18 cellular contexts compared by ENCODE assay signal in the genomic region with DNA sequence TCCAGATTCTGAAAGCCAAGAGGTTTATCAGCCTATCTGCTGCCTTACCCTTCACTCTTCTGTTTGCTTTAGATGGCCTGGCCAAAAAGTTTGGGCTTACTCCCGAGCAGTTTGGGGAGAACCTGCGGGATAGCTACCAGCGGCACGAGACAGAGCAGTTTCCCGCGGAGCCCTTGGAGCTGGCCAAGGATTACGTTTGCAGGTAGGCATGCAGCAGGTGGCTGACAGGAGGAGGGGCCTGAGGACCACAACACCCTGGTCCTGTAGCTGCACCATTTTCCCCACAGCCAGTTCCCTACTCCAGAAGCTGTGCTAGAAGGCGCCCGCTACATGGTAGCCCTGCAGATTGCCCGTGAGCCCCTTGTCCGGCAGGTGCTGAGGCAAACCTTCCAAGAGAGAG. TPM values are rescaled to one million over a fixed set of nuclear protein-coding genes. Genes with fewer than 3 reads are reported as not detected.
DNase-seq lines count a peak whose midpoint lies in the region; ATAC-seq and TF ChIP-seq lines count a peak whose summit lies in the region.
"Had no signal": no experiment of that assay in that cellular context is flagged by ENCODE, and none has a peak within 500 bp of the region (broad histone marks: within the 10 kb centered on the region; RNA-seq: fewer than 3 reads in every experiment).

No MANE protein-coding gene starts in this region.

- no peak for TF ChIP-seq EP300 in Ishikawa (IDR thresholded peaks at IDR 0.05; ENCODE audit: borderline replicate concordance)

- H3K79me1 ChIP-seq in neuronal stem cell (ENCODE audit: low read depth, low read length) = peaks cover 2% of the 10 kb centered on the region

- BruUV-seq in HCT116 (replicated peaks; lab: Mats Ljungman, UMichigan) = TSS peak; percentile 19

- H3K27me3 Mint-ChIP-seq in endothelial cell (ENCODE audit: unreplicated experiment) = peaks cover 6% of the 10 kb centered on the region
- H3K27me3 Mint-ChIP-seq: CD4-positive, CD25-positive, alpha-beta regulatory T cell; CD8-positive, alpha-beta memory T cell; IgD-negative memory B cell had no signal

- H3K4me1 ChIP-seq in HCT116 (ENCODE audit: control insufficient read depth in 1 of 2, insufficient read depth in 2 of 2, low read length in 2 of 2) (no peaks in the 10 kb centered on the region), neuronal stem cell (ENCODE audit: control insufficient read depth in 2 of 2, insufficient read depth in 1 of 2, low read depth in 1 of 2, low read length in 2 of 2) (no peaks in the 10 kb centered on the region), lower lobe of right lung (no peaks in the 10 kb centered on the region)

- TF ChIP-seq POLR2A in HCT116 (IDR thresholded peaks at IDR 0.05; ENCODE audit: borderline replicate concordance, extremely low read depth, insufficient read depth, insufficient read length) = no peak

- TF ChIP-seq CTCF in HCT116 (IDR thresholded peaks at IDR 0.05 in 2 of 3, conservative IDR thresholded peaks at IDR 0.05 in 1 of 3; ENCODE audit: borderline replicate concordance in 1 of 3, insufficient read depth in 1 of 3, low read depth in 2 of 3, low read length in 2 of 3) (no peak), endothelial cell (IDR thresholded peaks at IDR 0.05; ENCODE audit: unreplicated experiment) (no peak), lower lobe of right lung (IDR thresholded peaks at IDR 0.05) (no peak)

- H3K27ac ChIP-seq in HCT116 (ENCODE audit: low read depth, low read length) (no peak overlapping the region), neuronal stem cell (replicated peaks; ENCODE audit: low read length) (no peak overlapping the region), lower lobe of right lung (no peak overlapping the region)

- H2AK5ac ChIP-seq in neuronal stem cell (ENCODE audit: low read depth, low read length) = no peak overlapping the region

- no peak overlapping the region for H2BK120ac ChIP-seq in neuronal stem cell (ENCODE audit: low read depth, low read length)

- H3K9ac ChIP-seq in HCT116 (ENCODE audit: low read length) (no peak overlapping the region), neuronal stem cell (ENCODE audit: low read depth, low read length, poor library complexity) (no peak overlapping the region)

- H4K20me1 ChIP-seq in HCT116 (ENCODE audit: insufficient read depth) = no peaks in the 10 kb centered on the region

- H2BK5ac ChIP-seq in neuronal stem cell (ENCODE audit: low read length) = no peak overlapping the region

- H3K27me3 ChIP-seq in HCT116 (ENCODE audit: insufficient read depth, low read length) (no peaks in the 10 kb centered on the region), neuronal stem cell (ENCODE audit: control insufficient read depth in 3 of 3, insufficient read depth in 3 of 3, low read depth in 1 of 3, low read length in 3 of 3) (no peaks in the 10 kb centered on the region), lower lobe of right lung (ENCODE audit: low read depth) (no peaks in the 10 kb centered on the region)
- H3K27me3 ChIP-seq: BE2C had no signal

- peaks cover 54% of the 10 kb centered on the region for H3K36me3 Mint-ChIP-seq in endothelial cell (ENCODE audit: low read depth, unreplicated experiment)

- no peak overlapping the region for H3K4me2 ChIP-seq in HCT116 (ENCODE audit: low read length)
- H3K4me2 ChIP-seq in neuronal stem cell (ENCODE audit: insufficient read depth, low read length, poor library complexity, severe bottlenecking) = no peak overlapping the region

- peaks cover 7% of the 10 kb centered on the region for H3K4me1 Mint-ChIP-seq in endothelial cell (ENCODE audit: unreplicated experiment)
- H3K4me1 Mint-ChIP-seq: CD8-positive, alpha-beta memory T cell; IgD-negative memory B cell had no signal

- H4K8ac ChIP-seq in neuronal stem cell (ENCODE audit: low read depth, low read length) = no peak overlapping the region

- H3K4me3 ChIP-seq in HCT116 (replicated peaks in 1 of 2; ENCODE audit: low read depth in 1 of 2, low read length in 2 of 2) = no peak overlapping the region
- no peak overlapping the region for H3K4me3 ChIP-seq in neuronal stem cell (ENCODE audit: low read length in 2 of 2)
- no peak overlapping the region for H3K4me3 ChIP-seq in lower lobe of right lung

- CTCF ChIA-PET in HCT116 (lab: Charles Lee) = no interaction called here

- no peak overlapping the region for H3K14ac ChIP-seq in neuronal stem cell (ENCODE audit: low read length)

- ATAC-seq in HCT116 (no peak), lower lobe of right lung (no peak), GM19463 (IDR thresholded peaks at IDR 0.05; ENCODE audit: unreplicated experiment) (no peak)
- ATAC-seq: HepG2 had no signal

- TF ChIP-seq RAD21 in HCT116 (IDR thresholded peaks at IDR 0.05; ENCODE audit: low read depth) (no peak), Ishikawa (IDR thresholded peaks at IDR 0.05; ENCODE audit: low read depth) (no peak)

- no peak overlapping the region for H2BK12ac ChIP-seq in neuronal stem cell (ENCODE audit: low read length)

- peak overlapping the region; percentile 35 for H3K23ac ChIP-seq in neuronal stem cell (ENCODE audit: low read depth, low read length, poor library complexity)

- H2AFZ ChIP-seq in HCT116 (ENCODE audit: low read depth, low read length, poor library complexity, severe bottlenecking) (no peak overlapping the region), neuronal stem cell (ENCODE audit: low read length) (no peak overlapping the region)

- RAD21 ChIA-PET in HCT116 (lab: Charles Lee; ENCODE audit: low non-redundant PET in 1 of 2, low total read pairs in 2 of 2, uncharacterized antibody in 2 of 2, unreplicated experiment in 2 of 2) = no interaction called here

- POLR2A ChIA-PET in HCT116 (lab: Charles Lee) = interaction anchor here (1.2 to 1.4 kb wide), 2 partner anchors 9 to 21 kb away, joined by 3 to 4 read pairs; a partner anchor contains a TSS

- H3K4ac ChIP-seq in neuronal stem cell (ENCODE audit: low read length) = no peak overlapping the region

- H3K18ac ChIP-seq in neuronal stem cell (ENCODE audit: low read length) = no peak overlapping the region

- no peak for DNase-seq in HCT116 (ENCODE audit: low read depth, low spot score)
- no peak for DNase-seq in endothelial cell (ENCODE audit: low spot score)
- no peak for DNase-seq in neuronal stem cell (ENCODE audit: low spot score)
- no peak for DNase-seq in lower lobe of right lung
- no peak for DNase-seq in NCI-H69 (lab: John Stamatoyannopoulos, UW)
- DNase-seq in activated CD4-positive, alpha-beta T cell treated with anti-CD3 and anti-CD28 coated beads for 4 hours = no peak
- DNase-seq: ACHN; BE2C; C1 segment of cervical spinal cord; CD4-positive, CD25-positive, alpha-beta regulatory T cell; CD8-positive, alpha-beta memory T cell; COR-L47; GOT3; H7 had no signal

- no peak overlapping the region for H2BK15ac ChIP-seq in neuronal stem cell (ENCODE audit: low read length)

- H3K9me3 Mint-ChIP-seq in endothelial cell (ENCODE audit: unreplicated experiment) = no peaks in the 10 kb centered on the region
- H3K9me3 Mint-ChIP-seq: CD4-positive, CD25-positive, alpha-beta regulatory T cell; CD8-positive, alpha-beta memory T cell; IgD-negative memory B cell had no signal

- H3K36me3 ChIP-seq in HCT116 (ENCODE audit: control insufficient read depth in 1 of 2, insufficient read depth in 2 of 2, low read length in 2 of 2) (peaks cover 73 to 74% of the 10 kb centered on the region in 2 experiments), neuronal stem cell (replicated peaks in 1 of 2; ENCODE audit: control insufficient read depth in 2 of 2, insufficient read depth in 2 of 2, low read length in 2 of 2) (peaks cover 65 to 93% of the 10 kb centered on the region in 2 donors), lower lobe of right lung (peaks cover 100% of the 10 kb centered on the region)

- H3K27ac Mint-ChIP-seq in endothelial cell (ENCODE audit: unreplicated experiment) = no peak overlapping the region

- intact Hi-C loops in HCT116 (cut with micrococcal nuclease) (no loop called here), lower lobe of right lung (cut with DNase I) (no loop called here)

- no CpG with 5 or more reads among the region's 11 CpGs for WGBS in neuronal stem cell (ENCODE audit: extremely low coverage in 2 of 2, insufficient read length in 2 of 2, insufficient replicate concordance in 1 of 2), 2 donors

- H4K91ac ChIP-seq in neuronal stem cell (ENCODE audit: low read depth, low read length, poor library complexity) = no peak overlapping the region

- H3K4me3 Mint-ChIP-seq in endothelial cell (ENCODE audit: unreplicated experiment) = peak overlapping the region; percentile 65
- H3K4me3 Mint-ChIP-seq: CD4-positive, CD25-positive, alpha-beta regulatory T cell; IgD-negative memory B cell had no signal

- H3K9me2 ChIP-seq in HCT116 (ENCODE audit: insufficient read depth) = no peaks in the 10 kb centered on the region

- no peaks in the 10 kb centered on the region for H3K79me2 ChIP-seq in HCT116 (ENCODE audit: insufficient read depth, low read length)

- H3K9me3 ChIP-seq in HCT116 (ENCODE audit: control insufficient read depth in 1 of 2, insufficient read depth in 1 of 2, low read depth in 1 of 2, low read length in 2 of 2) = no peaks in the 10 kb centered on the region
- no peaks in the 10 kb centered on the region for H3K9me3 ChIP-seq in neuronal stem cell (replicated peaks in 1 of 2; ENCODE audit: control insufficient read depth in 2 of 2, insufficient read depth in 1 of 2, low read depth in 1 of 2, low read length in 2 of 2)
- H3K9me3 ChIP-seq in lower lobe of right lung = no peaks in the 10 kb centered on the region
- H3K9me3 ChIP-seq: BE2C had no signal

RNA-seq across cellular contexts. Expression of a gene that starts 20.6 kb away (rescaled TPM):
- total RNA-seq in HCT116 (2021; ENCODE audit: unreplicated experiment) = 62.1 TPM
- 52.1 and 52.4 TPM in 2 replicates for polyA plus RNA-seq in HCT116 (2012)
- 87.4 TPM for total RNA-seq in endothelial cell (ENCODE audit: unreplicated experiment)
- 20.8 TPM for polyA plus RNA-seq in neuronal stem cell (2013, experiment 1 of 2)
- 20.2 TPM for polyA plus RNA-seq in neuronal stem cell (2013, experiment 2 of 2)
- 60.3 TPM for total RNA-seq in lower lobe of right lung

RNA-seq across cellular contexts. Expression of a gene that starts 20.9 kb away (rescaled TPM):
- total RNA-seq in HCT116 (2021; ENCODE audit: unreplicated experiment) (41.3 TPM), endothelial cell (ENCODE audit: unreplicated experiment) (52.8 TPM), lower lobe of right lung (48.8 TPM)
- polyA plus RNA-seq in HCT116 (2012) = 44.5 and 47.9 TPM in 2 replicates
- 45.0 TPM for polyA plus RNA-seq in neuronal stem cell (2013, experiment 1 of 2)
- 46.4 TPM for polyA plus RNA-seq in neuronal stem cell (2013, experiment 2 of 2)

RNA-seq across cellular contexts. Expression of a gene that starts 29.0 kb away (rescaled TPM):
- total RNA-seq in HCT116 (2021; ENCODE audit: unreplicated experiment) (0.96 TPM), endothelial cell (ENCODE audit: unreplicated experiment) (12.0 TPM), lower lobe of right lung (4.4 TPM)
- polyA plus RNA-seq in HCT116 (2012) = 0.35 and 0.91 TPM in 2 replicates
- polyA plus RNA-seq in neuronal stem cell (2013, experiment 1 of 2) = 24.4 TPM
- polyA plus RNA-seq in neuronal stem cell (2013, experiment 2 of 2) = 25.2 TPM

RNA-seq across cellular contexts. Expression of a gene that starts 35.0 kb away (rescaled TPM):
- total RNA-seq in HCT116 (2021; ENCODE audit: unreplicated experiment) (0.59 TPM), endothelial cell (ENCODE audit: unreplicated experiment) (72.0 TPM), lower lobe of right lung (62.3 TPM)
- polyA plus RNA-seq in HCT116 (2012) = 0.16 and 0.57 TPM in 2 replicates
- 76.6 TPM for polyA plus RNA-seq in neuronal stem cell (2013, experiment 1 of 2)
- 73.6 TPM for polyA plus RNA-seq in neuronal stem cell (2013, experiment 2 of 2)
- polyA plus RNA-seq: HepG2 had no signal

RNA-seq across cellular contexts. Expression of a gene that starts 37.1 kb away (rescaled TPM):
- total RNA-seq in HCT116 (2021; ENCODE audit: unreplicated experiment) = 2,087 TPM
- polyA plus RNA-seq in HCT116 (2012) = 2,586 and 3,141 TPM in 2 replicates
- total RNA-seq in endothelial cell (ENCODE audit: unreplicated experiment) = 1,525 TPM
- 3,397 TPM for polyA plus RNA-seq in neuronal stem cell (2013, experiment 1 of 2)
- polyA plus RNA-seq in neuronal stem cell (2013, experiment 2 of 2) = 3,279 TPM
- 1,156 TPM for total RNA-seq in lower lobe of right lung
